ENCODE assay signal across 1 cellular context in the genomic region with DNA sequence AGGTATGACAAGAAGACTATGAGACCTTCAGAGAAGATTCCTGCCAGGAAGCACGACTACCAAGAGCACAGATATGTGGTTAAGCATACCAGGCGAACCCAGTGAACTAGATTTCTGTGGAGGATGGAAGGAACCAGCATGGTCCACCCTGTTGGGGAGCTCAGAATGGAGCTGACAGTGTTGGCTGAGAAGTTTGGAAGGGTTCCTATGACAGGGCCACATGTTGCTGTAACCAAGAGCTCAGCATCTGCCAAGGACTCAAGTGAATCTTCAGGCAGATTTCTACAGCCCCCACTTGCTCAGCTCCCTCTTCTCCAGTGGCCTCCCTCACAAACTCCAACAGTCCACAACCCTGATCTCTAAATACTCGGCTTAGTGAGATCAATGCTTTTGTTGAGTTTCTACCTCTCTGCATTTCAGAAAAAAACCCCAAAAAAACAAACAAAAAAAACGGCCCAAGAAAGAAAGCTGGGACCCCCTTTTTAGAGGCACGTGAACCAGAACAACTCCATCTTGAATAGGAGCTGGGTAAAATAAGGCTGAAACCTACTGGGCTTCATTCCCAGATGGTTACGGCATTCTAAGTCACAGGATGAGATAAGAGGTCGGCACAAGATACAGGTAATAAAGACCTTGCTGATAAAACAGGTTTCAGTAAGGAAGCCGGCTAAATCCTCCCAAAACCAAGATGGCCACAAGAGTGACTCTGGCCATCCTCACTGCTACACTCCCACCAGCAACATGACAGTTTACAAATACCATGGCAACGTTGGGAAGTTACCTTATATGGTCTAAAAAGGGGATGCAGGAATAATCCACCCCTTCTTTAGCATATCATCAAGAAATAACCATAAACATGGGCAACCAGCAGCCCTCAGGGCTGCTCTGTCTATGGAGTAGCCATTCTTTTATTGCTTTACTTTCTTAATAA.
TF ChIP-seq lines count a peak whose summit lies in the region.

No MANE protein-coding gene starts in this region.

TF ChIP-seq in K562, 482 proteins besides CTCF, POLR2A, EP300 and RAD21 (continued from another document):
- TF ChIP-seq GTF2A2 (tag; IDR thresholded peaks at IDR 0.05) (peak; percentile 93), CREB1 (IDR thresholded peaks at IDR 0.05) (no peak), CREB1 (CRISPR knock-in tag; IDR thresholded peaks at IDR 0.05) (no peak), MYC (IDR thresholded peaks at IDR 0.05; ENCODE audit: low read depth, low read length) (no peak), MYC (CRISPR knock-in tag; IDR thresholded peaks at IDR 0.05; ENCODE audit: borderline replicate concordance, low read depth) (no peak; the same call in 1 of the 2 replicates), RBM15 (IDR thresholded peaks at IDR 0.05; ENCODE audit: insufficient read depth, low read length) (no peak), RBBP5 (IDR thresholded peaks at IDR 0.05; ENCODE audit: borderline replicate concordance, insufficient read depth, low read length, poor library complexity, severe bottlenecking) (no peak), POU5F1 (IDR thresholded peaks at IDR 0.05; ENCODE audit: borderline replicate concordance, low read depth, low read length, partially characterized antibody) (no peak), ZEB2 (IDR thresholded peaks at IDR 0.05) (no peak), ZNF41 (CRISPR knock-in tag; conservative IDR thresholded peaks at IDR 0.05) (0 out of 2 replicates have a peak, but pooled peaks have one; percentile 66), ZNF695 (CRISPR knock-in tag; IDR thresholded peaks at IDR 0.05) (no peak), BRD4 (IDR thresholded peaks at IDR 0.05) (no peak), KDM2B (CRISPR knock-in tag; IDR thresholded peaks at IDR 0.05) (no peak), E2F4 (CRISPR knock-in tag; IDR thresholded peaks at IDR 0.05; ENCODE audit: low read depth) (no peak), HINFP (tag; conservative IDR thresholded peaks at IDR 0.05; ENCODE audit: low read depth) (peak; percentile 63; the same call in 1 of the 2 replicates), ZNF586 (CRISPR knock-in tag; conservative IDR thresholded peaks at IDR 0.05) (0 out of 2 replicates have a peak, but pooled peaks have one; percentile 7), MLLT1 (IDR thresholded peaks at IDR 0.05) (no peak), HIVEP1 (CRISPR knock-in tag; IDR thresholded peaks at IDR 0.05) (peak; percentile 64; the same call in 1 of the 2 replicates), KLF13 (tag; IDR thresholded peaks at IDR 0.05; ENCODE audit: borderline replicate concordance, low read depth) (peak; percentile 69; the same call in 1 of the 2 replicates), RBM25 (IDR thresholded peaks at IDR 0.05; ENCODE audit: low read depth, low read length, severe bottlenecking) (no peak), ARID1B (IDR thresholded peaks at IDR 0.05) (no peak), CHD1 (IDR thresholded peaks at IDR 0.05; ENCODE audit: low read length) (no peak), ZFP30 (CRISPR knock-in tag; IDR thresholded peaks at IDR 0.05; ENCODE audit: borderline replicate concordance) (no peak), PCBP2 (IDR thresholded peaks at IDR 0.05; ENCODE audit: low read depth, low read length, poor library complexity, severe bottlenecking) (no peak), ZNF436 (CRISPR knock-in tag; IDR thresholded peaks at IDR 0.05) (no peak), COPS2 (conservative IDR thresholded peaks at IDR 0.05) (no peak), NR2C2 (CRISPR knock-in tag; IDR thresholded peaks at IDR 0.05) (no peak), NR2C2 (tag; IDR thresholded peaks at IDR 0.05) (peak; percentile 72; the same call in 1 of the 2 replicates), XRCC3 (IDR thresholded peaks at IDR 0.05) (no peak), CBX2 (IDR thresholded peaks at IDR 0.05; ENCODE audit: insufficient read depth, low read length, poor library complexity, severe bottlenecking) (no peak), RB1 (IDR thresholded peaks at IDR 0.05; ENCODE audit: low read depth) (no peak), HSF4 (CRISPR knock-in tag; IDR thresholded peaks at IDR 0.05; ENCODE audit: borderline replicate concordance) (peak; percentile 43; the same call in 1 of the 2 replicates), ASH1L (IDR thresholded peaks at IDR 0.05; ENCODE audit: borderline replicate concordance, low read depth, partially characterized antibody) (no peak), BCL6 (CRISPR knock-in tag; IDR thresholded peaks at IDR 0.05) (peak; percentile 78; the same call in 1 of the 2 replicates), SREBF2 (CRISPR knock-in tag; IDR thresholded peaks at IDR 0.05) (no peak), NELFE (IDR thresholded peaks at IDR 0.05; ENCODE audit: insufficient read depth, insufficient read length) (no peak), SMARCA5 (IDR thresholded peaks at IDR 0.05) (no peak), BMI1 (IDR thresholded peaks at IDR 0.05; ENCODE audit: low read length) (no peak), SMAD4 (CRISPR knock-in tag; conservative IDR thresholded peaks at IDR 0.05) (peak; percentile 92), EGR1 (conservative IDR thresholded peaks at IDR 0.05) (no peak), ZNF175 (CRISPR knock-in tag; IDR thresholded peaks at IDR 0.05; ENCODE audit: low read depth) (peak; percentile 98), ZNF263 (CRISPR knock-in tag; IDR thresholded peaks at IDR 0.05; ENCODE audit: borderline replicate concordance) (no peak), ZNF79 (CRISPR knock-in tag; IDR thresholded peaks at IDR 0.05; ENCODE audit: low read depth) (peak; percentile 89), KLF16 (IDR thresholded peaks at IDR 0.05) (no peak), TCFL5 (CRISPR knock-in tag; conservative IDR thresholded peaks at IDR 0.05) (peak; percentile 80; the same call in 1 of the 2 replicates), NR0B1 (IDR thresholded peaks at IDR 0.05; ENCODE audit: partially characterized antibody) (no peak), CXXC5 (CRISPR knock-in tag; IDR thresholded peaks at IDR 0.05) (peak; percentile 77), NUFIP1 (IDR thresholded peaks at IDR 0.05; ENCODE audit: partially characterized antibody) (no peak), MECOM (CRISPR knock-in tag; IDR thresholded peaks at IDR 0.05) (no peak), NCOA1 (IDR thresholded peaks at IDR 0.05; ENCODE audit: low read depth) (no peak), MAFF (IDR thresholded peaks at IDR 0.05; ENCODE audit: low read length) (no peak), MEF2A (IDR thresholded peaks at IDR 0.05; ENCODE audit: control insufficient read depth, low read depth, low read length) (no peak)
- TF ChIP-seq, protein P1, sequence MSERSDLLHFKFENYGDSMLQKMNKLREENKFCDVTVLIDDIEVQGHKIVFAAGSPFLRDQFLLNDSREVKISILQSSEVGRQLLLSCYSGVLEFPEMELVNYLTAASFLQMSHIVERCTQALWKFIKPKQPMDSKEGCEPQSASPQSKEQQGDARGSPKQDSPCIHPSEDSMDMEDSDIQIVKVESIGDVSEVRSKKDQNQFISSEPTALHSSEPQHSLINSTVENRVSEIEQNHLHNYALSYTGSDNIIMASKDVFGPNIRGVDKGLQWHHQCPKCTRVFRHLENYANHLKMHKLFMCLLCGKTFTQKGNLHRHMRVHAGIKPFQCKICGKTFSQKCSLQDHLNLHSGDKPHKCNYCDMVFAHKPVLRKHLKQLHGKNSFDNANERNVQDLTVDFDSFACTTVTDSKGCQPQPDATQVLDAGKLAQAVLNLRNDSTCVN (CRISPR knock-in tag; IDR thresholded peaks at IDR 0.05): 0 out of 2 replicates have a peak, but pooled peaks have one; percentile 75
- TF ChIP-seq, protein P2, sequence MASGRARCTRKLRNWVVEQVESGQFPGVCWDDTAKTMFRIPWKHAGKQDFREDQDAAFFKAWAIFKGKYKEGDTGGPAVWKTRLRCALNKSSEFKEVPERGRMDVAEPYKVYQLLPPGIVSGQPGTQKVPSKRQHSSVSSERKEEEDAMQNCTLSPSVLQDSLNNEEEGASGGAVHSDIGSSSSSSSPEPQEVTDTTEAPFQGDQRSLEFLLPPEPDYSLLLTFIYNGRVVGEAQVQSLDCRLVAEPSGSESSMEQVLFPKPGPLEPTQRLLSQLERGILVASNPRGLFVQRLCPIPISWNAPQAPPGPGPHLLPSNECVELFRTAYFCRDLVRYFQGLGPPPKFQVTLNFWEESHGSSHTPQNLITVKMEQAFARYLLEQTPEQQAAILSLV (tag; IDR thresholded peaks at IDR 0.05): peak; percentile 84
- TF ChIP-seq, protein P3, sequence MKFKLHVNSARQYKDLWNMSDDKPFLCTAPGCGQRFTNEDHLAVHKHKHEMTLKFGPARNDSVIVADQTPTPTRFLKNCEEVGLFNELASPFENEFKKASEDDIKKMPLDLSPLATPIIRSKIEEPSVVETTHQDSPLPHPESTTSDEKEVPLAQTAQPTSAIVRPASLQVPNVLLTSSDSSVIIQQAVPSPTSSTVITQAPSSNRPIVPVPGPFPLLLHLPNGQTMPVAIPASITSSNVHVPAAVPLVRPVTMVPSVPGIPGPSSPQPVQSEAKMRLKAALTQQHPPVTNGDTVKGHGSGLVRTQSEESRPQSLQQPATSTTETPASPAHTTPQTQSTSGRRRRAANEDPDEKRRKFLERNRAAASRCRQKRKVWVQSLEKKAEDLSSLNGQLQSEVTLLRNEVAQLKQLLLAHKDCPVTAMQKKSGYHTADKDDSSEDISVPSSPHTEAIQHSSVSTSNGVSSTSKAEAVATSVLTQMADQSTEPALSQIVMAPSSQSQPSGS (CRISPR knock-in tag; IDR thresholded peaks at IDR 0.05): no peak
- TF ChIP-seq, protein P4, sequence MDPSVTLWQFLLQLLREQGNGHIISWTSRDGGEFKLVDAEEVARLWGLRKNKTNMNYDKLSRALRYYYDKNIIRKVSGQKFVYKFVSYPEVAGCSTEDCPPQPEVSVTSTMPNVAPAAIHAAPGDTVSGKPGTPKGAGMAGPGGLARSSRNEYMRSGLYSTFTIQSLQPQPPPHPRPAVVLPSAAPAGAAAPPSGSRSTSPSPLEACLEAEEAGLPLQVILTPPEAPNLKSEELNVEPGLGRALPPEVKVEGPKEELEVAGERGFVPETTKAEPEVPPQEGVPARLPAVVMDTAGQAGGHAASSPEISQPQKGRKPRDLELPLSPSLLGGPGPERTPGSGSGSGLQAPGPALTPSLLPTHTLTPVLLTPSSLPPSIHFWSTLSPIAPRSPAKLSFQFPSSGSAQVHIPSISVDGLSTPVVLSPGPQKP (CRISPR knock-in tag; IDR thresholded peaks at IDR 0.05): no peak
- TF ChIP-seq, protein P5, sequence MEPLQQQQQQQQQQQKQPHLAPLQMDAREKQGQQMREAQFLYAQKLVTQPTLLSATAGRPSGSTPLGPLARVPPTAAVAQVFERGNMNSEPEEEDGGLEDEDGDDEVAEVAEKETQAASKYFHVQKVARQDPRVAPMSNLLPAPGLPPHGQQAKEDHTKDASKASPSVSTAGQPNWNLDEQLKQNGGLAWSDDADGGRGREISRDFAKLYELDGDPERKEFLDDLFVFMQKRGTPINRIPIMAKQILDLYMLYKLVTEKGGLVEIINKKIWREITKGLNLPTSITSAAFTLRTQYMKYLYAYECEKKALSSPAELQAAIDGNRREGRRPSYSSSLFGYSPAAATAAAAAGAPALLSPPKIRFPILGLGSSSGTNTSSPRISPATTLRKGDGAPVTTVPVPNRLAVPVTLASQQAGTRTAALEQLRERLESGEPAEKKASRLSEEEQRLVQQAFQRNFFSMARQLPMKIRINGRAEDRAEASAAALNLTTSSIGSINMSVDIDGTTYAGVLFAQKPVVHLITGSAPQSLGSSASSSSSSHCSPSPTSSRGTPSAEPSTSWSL (CRISPR knock-in tag; IDR thresholded peaks at IDR 0.05; ENCODE audit: borderline replicate concordance): no peak
